ENCODE assay signal across 28 cellular contexts in the genomic region with DNA sequence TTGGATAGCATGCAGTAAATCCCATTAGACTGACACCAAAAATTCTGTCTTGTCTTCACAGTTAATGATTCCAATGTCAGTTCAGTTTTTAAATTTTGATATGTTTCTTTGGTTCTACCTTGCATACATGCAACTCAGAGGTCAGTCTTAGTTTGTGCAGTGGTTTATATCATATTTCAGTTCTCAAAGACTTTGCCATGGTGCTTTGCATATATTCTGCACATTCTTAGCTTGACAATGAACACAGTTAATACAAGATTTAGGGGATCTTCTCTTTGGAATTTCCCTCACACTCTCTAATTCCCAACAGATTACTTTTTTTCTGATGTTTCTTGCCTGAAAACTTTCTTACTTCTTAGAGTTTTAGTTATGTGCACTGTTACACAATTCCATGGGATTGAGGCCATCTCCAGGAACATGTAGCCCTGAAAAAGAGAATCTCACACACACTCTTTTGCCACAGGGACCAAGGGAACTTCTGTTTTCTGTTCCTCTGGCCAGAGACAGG. TPM values are rescaled to one million over a fixed set of nuclear protein-coding genes. Genes with fewer than 3 reads are reported as not detected.
"Had no signal": no experiment of that assay in that cellular context is flagged by ENCODE, and none has a peak within 500 bp of the region (broad histone marks: within the 10 kb centered on the region; RNA-seq: fewer than 3 reads in every experiment).

No MANE protein-coding gene starts in this region.

- H3K27ac ChIP-seq: left ventricle myocardium inferior, ovary, right atrium auricular region, right lobe of liver, tibial nerve, uterus had no signal

- H3K36me3 ChIP-seq: left ventricle myocardium inferior, ovary, right atrium auricular region, right lobe of liver, tibial nerve, uterus had no signal

- H3K9me3 Mint-ChIP-seq: stimulated activated memory B cell treated with anti-CD40 and anti-IgM and Interleukin-4, amounts not matched to agents 10 μg/mL and 1 μg/mL and 100 μg/mL, for 72 hours; type B pancreatic cell had no signal

- H3K4me2 ChIP-seq: smooth muscle cell had no signal

- ATAC-seq: mucosa of descending colon; naive thymus-derived CD4-positive, alpha-beta T cell; natural killer cell treated with Interleukin-12 subunit alpha and Interleukin-12 subunit beta and Interleukin-15 and Interleukin-18, amount 100 ng/mL, for 72 hours; right lobe of liver; stimulated activated memory B cell treated with anti-CD40 and anti-IgM and Interleukin-4, amounts not matched to agents 10 μg/mL and 1 μg/mL and 100 μg/mL, for 72 hours; stimulated activated naive CD8-positive, alpha-beta T cell treated with anti-CD3 and anti-CD28 coated beads, Interleukin-15, amount 100 ng/mL, for 72 hours had no signal

- H3K4me3 Mint-ChIP-seq: immature natural killer cell; naive thymus-derived CD4-positive, alpha-beta T cell; natural killer cell treated with Interleukin-12 subunit alpha and Interleukin-12 subunit beta and Interleukin-15 and Interleukin-18, amount 100 ng/mL, for 72 hours; stimulated activated memory B cell treated with anti-CD40 and anti-IgM and Interleukin-4, amounts not matched to agents 10 μg/mL and 1 μg/mL and 100 μg/mL, for 72 hours; stimulated activated naive CD8-positive, alpha-beta T cell treated with anti-CD3 and anti-CD28 coated beads, Interleukin-15, amount 100 ng/mL, for 72 hours; type B pancreatic cell had no signal

- H3K27me3 Mint-ChIP-seq: naive thymus-derived CD4-positive, alpha-beta T cell; natural killer cell treated with Interleukin-12 subunit alpha and Interleukin-12 subunit beta and Interleukin-15 and Interleukin-18, amount 100 ng/mL, for 72 hours; progenitor cell of endocrine pancreas; stimulated activated memory B cell treated with anti-CD40 and anti-IgM and Interleukin-4, amounts not matched to agents 10 μg/mL and 1 μg/mL and 100 μg/mL, for 72 hours; stimulated activated naive CD8-positive, alpha-beta T cell treated with anti-CD3 and anti-CD28 coated beads, Interleukin-15, amount 100 ng/mL, for 72 hours had no signal

- H3K27ac Mint-ChIP-seq: immature natural killer cell; naive thymus-derived CD4-positive, alpha-beta T cell; natural killer cell treated with Interleukin-12 subunit alpha and Interleukin-12 subunit beta and Interleukin-15 and Interleukin-18, amount 100 ng/mL, for 72 hours; progenitor cell of endocrine pancreas; stimulated activated memory B cell treated with anti-CD40 and anti-IgM and Interleukin-4, amounts not matched to agents 10 μg/mL and 1 μg/mL and 100 μg/mL, for 72 hours; stimulated activated naive CD8-positive, alpha-beta T cell treated with anti-CD3 and anti-CD28 coated beads, Interleukin-15, amount 100 ng/mL, for 72 hours; type B pancreatic cell had no signal

- H3K27me3 ChIP-seq: ovary, right atrium auricular region, right lobe of liver, tibial nerve, uterus had no signal

- H3K4me1 Mint-ChIP-seq: immature natural killer cell; naive thymus-derived CD4-positive, alpha-beta T cell; stimulated activated memory B cell treated with anti-CD40 and anti-IgM and Interleukin-4, amounts not matched to agents 10 μg/mL and 1 μg/mL and 100 μg/mL, for 72 hours; stimulated activated naive CD8-positive, alpha-beta T cell treated with anti-CD3 and anti-CD28 coated beads, Interleukin-15, amount 100 ng/mL, for 72 hours had no signal

- H3K4me1 ChIP-seq: left ventricle myocardium inferior, right atrium auricular region, right lobe of liver, tibial nerve, uterus had no signal

- H3K36me3 Mint-ChIP-seq: immature natural killer cell; naive thymus-derived CD4-positive, alpha-beta T cell; natural killer cell treated with Interleukin-12 subunit alpha and Interleukin-12 subunit beta and Interleukin-15 and Interleukin-18, amount 100 ng/mL, for 72 hours; stimulated activated memory B cell treated with anti-CD40 and anti-IgM and Interleukin-4, amounts not matched to agents 10 μg/mL and 1 μg/mL and 100 μg/mL, for 72 hours; type B pancreatic cell had no signal

- H3K4me3 ChIP-seq: left ventricle myocardium inferior, lung, mucosa of descending colon, ovary, right atrium auricular region, right lobe of liver, smooth muscle cell, tibial nerve, uterus had no signal

- DNase-seq: immature natural killer cell; kidney; left ventricle myocardium inferior; midbrain; mucosa of descending colon; naive thymus-derived CD4-positive, alpha-beta T cell; ovary; right lobe of liver; stimulated activated CD4-positive, alpha-beta T cell treated with anti-CD3 and anti-CD28 coated beads, Interleukin-1b, Interleukin-23, amount 100 ng/mL, for 48 hours; stimulated activated CD4-positive, alpha-beta T cell treated with anti-CD3 and anti-CD28 coated beads, Interleukin-2, amount 100 ng/mL, for 48 hours; stimulated activated CD4-positive, alpha-beta T cell treated with anti-CD3 and anti-CD28 coated beads, Interleukin-4, amount 100 ng/mL, for 4 hours; stimulated activated CD8-positive, alpha-beta memory T cell treated with anti-CD3 and anti-CD28 coated beads, Interleukin-4, amount 100 ng/mL, for 48 hours; stimulated activated naive CD4-positive, alpha-beta T cell treated with Interleukin-2 at 50 U/mL for 16 hours; stimulated activated naive CD8-positive, alpha-beta T cell treated with anti-CD3 and anti-CD28 coated beads, Interleukin-15, amount 100 ng/mL, for 72 hours; substantia nigra; uterus had no signal

RNA-seq across cellular contexts. Expression of a gene that starts 17.3 kb away (rescaled TPM):
- total RNA-seq: left ventricle myocardium inferior; mesenteric fat pad; myocyte; naive thymus-derived CD4-positive, alpha-beta T cell; natural killer cell treated with Interleukin-12 subunit alpha and Interleukin-12 subunit beta and Interleukin-15 and Interleukin-18, amount 100 ng/mL, for 72 hours; pulmonary artery endothelial cell; right atrium auricular region; skeletal muscle tissue; smooth muscle cell; tibial nerve had no signal
- polyA plus RNA-seq: immature natural killer cell; naive thymus-derived CD4-positive, alpha-beta T cell; smooth muscle cell had no signal
